15 cellular contexts compared by ENCODE assay signal in the genomic region with DNA sequence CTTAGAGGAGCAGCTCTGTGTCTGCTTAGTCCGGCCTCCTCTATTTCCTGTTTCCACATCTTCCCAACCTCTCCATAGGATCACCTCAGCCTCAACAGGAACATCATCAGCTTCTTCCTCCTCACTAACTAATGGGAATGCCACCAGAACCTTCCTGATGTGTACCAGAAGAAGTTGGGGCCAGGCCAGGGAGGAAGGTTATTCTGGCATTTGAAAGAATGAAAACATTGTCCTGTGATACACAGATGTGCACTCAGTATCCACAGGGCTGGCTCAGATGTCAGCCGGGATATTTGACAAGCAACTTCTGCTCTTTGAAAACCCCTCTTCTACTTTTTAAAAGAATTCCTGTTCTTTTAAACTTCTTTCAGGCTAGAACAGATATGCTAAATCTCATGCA.
"Had no signal": no experiment of that assay in that cellular context is flagged by ENCODE, and none has a peak within 500 bp of the region (broad histone marks: within the 10 kb centered on the region; RNA-seq: fewer than 3 reads in every experiment).

No MANE protein-coding gene starts in this region.

- H3K9me3 ChIP-seq: left lung, right lobe of liver had no signal

- H3K36me3 Mint-ChIP-seq: activated naive CD4-positive, alpha-beta T cell treated with anti-CD3 and anti-CD28 coated beads, Interleukin-2, amount 50 U/mL, for 72 hours had no signal

- H3K4me3 Mint-ChIP-seq: activated T-cell treated with anti-CD3 and anti-CD28 coated beads, Interleukin-2, amount 50 U/mL, for 24 hours; endodermal cell had no signal

- ATAC-seq: activated naive CD4-positive, alpha-beta T cell treated with anti-CD3 and anti-CD28 coated beads, Interleukin-2, amount 50 U/mL, for 72 hours; left lung; right lobe of liver; stimulated activated naive CD8-positive, alpha-beta T cell treated with anti-CD3 and anti-CD28 coated beads, Interleukin-15, Interleukin-2, amounts not matched to agents 100 U/mL and 50 U/mL, for 24 hours had no signal

- H3K27me3 ChIP-seq: brain microvascular endothelial cell, right lobe of liver had no signal

- H3K36me3 ChIP-seq: brain microvascular endothelial cell, left lung, right lobe of liver had no signal

- H3K4me3 ChIP-seq: left lung, right lobe of liver had no signal

- H3K4me1 ChIP-seq: left lung, right lobe of liver had no signal

- DNase-seq: activated CD4-positive, alpha-beta T cell treated with anti-CD3 and anti-CD28 coated beads, Interleukin-2, amount 50 U/mL, for 1 hour; activated effector memory CD4-positive, alpha-beta T cell treated with anti-CD3 and anti-CD28 coated beads, Interleukin-2, amount 50 U/mL, for 16 hours; activated T-cell treated with anti-CD3 and anti-CD28 coated beads, Interleukin-2, amount 50 U/mL, for 24 hours; amygdala; brain microvascular endothelial cell; cerebellar nuclear complex; endodermal cell; erythroblast; left lung; mesenchymal stem cell; right lobe of liver; stimulated activated CD4-positive, alpha-beta T cell treated with anti-CD3 and anti-CD28 coated beads, Interleukin-12 subunit alpha, Interleukin-12 subunit beta, amount 100 ng/mL, for 4 hours; stimulated activated naive CD8-positive, alpha-beta T cell treated with anti-CD3 and anti-CD28 coated beads, Interleukin-15, Interleukin-2, amounts not matched to agents 100 U/mL and 50 U/mL, for 24 hours; T-helper 2 cell had no signal

- H3K27ac Mint-ChIP-seq: activated naive CD4-positive, alpha-beta T cell treated with anti-CD3 and anti-CD28 coated beads, Interleukin-2, amount 50 U/mL, for 72 hours; activated T-cell treated with anti-CD3 and anti-CD28 coated beads, Interleukin-2, amount 50 U/mL, for 24 hours; endodermal cell had no signal

- H3K9me3 Mint-ChIP-seq: activated naive CD4-positive, alpha-beta T cell treated with anti-CD3 and anti-CD28 coated beads, Interleukin-2, amount 50 U/mL, for 72 hours; activated T-cell treated with anti-CD3 and anti-CD28 coated beads, Interleukin-2, amount 50 U/mL, for 24 hours; endodermal cell had no signal

- H3K27ac ChIP-seq: brain microvascular endothelial cell, left lung, right lobe of liver had no signal
